ENCODE assay signal across 9 cellular contexts in genomic region chr3:134903840-134904239, GRCh38.
DNase-seq lines count a peak whose midpoint lies in the region; ATAC-seq lines count a peak whose summit lies in the region.
"Had no signal": no experiment of that assay in that cellular context is flagged by ENCODE, and none has a peak within 500 bp of the region (broad histone marks: within the 10 kb centered on the region; RNA-seq: fewer than 3 reads in every experiment).

No MANE protein-coding gene starts in this region.

- ATAC-seq in GM19328 (IDR thresholded peaks at IDR 0.05; ENCODE audit: unreplicated experiment) (peak; percentile 30), HG02588 (IDR thresholded peaks at IDR 0.05; ENCODE audit: unreplicated experiment) (peak; percentile 19), HG03432 (IDR thresholded peaks at IDR 0.05; ENCODE audit: unreplicated experiment) (peak; percentile 38), left ventricle myocardium superior (no peak)

- DNase-seq in retina: peak; percentile 49
- no peak for DNase-seq in left ventricle myocardium superior
- no peak for DNase-seq in NCI-H1436 (lab: John Stamatoyannopoulos, UW)
- no peak for DNase-seq in posterior vena cava (ENCODE audit: low spot score)
- DNase-seq: DMS53, NCI-H526 had no signal

- intact Hi-C loops in left ventricle myocardium superior (cut with micrococcal nuclease): no loop called here
- intact Hi-C loops in posterior vena cava (cut with DNase I): no loop called here
